6 cellular contexts compared by ENCODE assay signal in the genomic region with DNA sequence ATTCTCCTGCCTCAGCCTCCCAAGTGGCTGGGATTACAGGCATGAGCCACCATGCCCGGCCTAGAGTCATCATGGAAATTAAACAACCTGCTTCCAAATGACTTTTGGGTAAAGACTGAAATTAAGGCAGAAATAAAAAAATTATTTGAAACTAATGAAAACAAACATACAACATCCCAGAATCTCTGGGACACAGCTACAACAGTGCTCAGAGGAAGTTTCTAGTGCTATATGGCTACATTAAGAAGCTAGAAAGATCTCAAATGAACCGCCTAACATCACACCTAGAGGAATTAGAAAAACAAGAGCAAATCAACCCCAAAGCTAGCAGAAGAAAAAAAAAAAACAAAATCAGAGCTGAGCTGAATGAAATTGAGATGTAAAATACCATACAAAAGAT. TPM values are rescaled to one million over a fixed set of nuclear protein-coding genes. Genes with fewer than 3 reads are reported as not detected.
"Had no signal": no experiment of that assay in that cellular context is flagged by ENCODE, and none has a peak within 500 bp of the region (broad histone marks: within the 10 kb centered on the region; RNA-seq: fewer than 3 reads in every experiment).

No MANE protein-coding gene starts in this region.

RNA-seq across cellular contexts. Expression of a gene that starts 24.1 kb away (rescaled TPM):
- total RNA-seq: M059J, PC-3, Right ventricle myocardium superior, SJSA1 had no signal
- polyA plus RNA-seq: SK-N-SH had no signal

RNA-seq across cellular contexts. Expression of a gene that starts 51.2 kb away (rescaled TPM):
- total RNA-seq: M059J, PC-3, Peyer's patch, Right ventricle myocardium superior, SJSA1 had no signal
- polyA plus RNA-seq: SK-N-SH had no signal
